12 cellular contexts compared by ENCODE assay signal in genomic region chr5:115913623-115914400, GRCh38. TPM values are rescaled to one million over a fixed set of nuclear protein-coding genes. Genes with fewer than 3 reads are reported as not detected.
DNase-seq lines count a peak whose midpoint lies in the region; ATAC-seq, FAIRE-seq and TF ChIP-seq lines count a peak whose summit lies in the region.
"Not testable (repeated sequence)": the region's sequence is repeated elsewhere in the genome, so short reads cannot be mapped to it uniquely, and the experiment has no call there.
"Had no signal": no experiment of that assay in that cellular context is flagged by ENCODE, and none has a peak within 500 bp of the region (broad histone marks: within the 10 kb centered on the region; RNA-seq: fewer than 3 reads in every experiment).

No MANE protein-coding gene starts in this region.

- WGBS in IMR-90 (ENCODE audit: extremely low coverage in 2 of 2, insufficient read length in 1 of 2), 2 experiments = no CpG with 5 or more reads among the region's 5 CpGs

- not testable (repeated sequence) for H2BK20ac ChIP-seq in IMR-90 (ENCODE audit: low read depth, low read length)

- H2AK5ac ChIP-seq in IMR-90 (ENCODE audit: low read depth, low read length) = not testable (repeated sequence)

- not testable (repeated sequence) for H3K23ac ChIP-seq in IMR-90 (ENCODE audit: low read depth, low read length)

- CTCF ChIA-PET in IMR-90 (lab: Yijun Ruan, JAX); Panc1 (lab: Charles Lee): not testable (repeated sequence)

- not testable (repeated sequence) for H3K79me1 ChIP-seq in IMR-90 (ENCODE audit: low read depth in 1 of 2, low read length in 2 of 2)

- H3K9me3 Mint-ChIP-seq in astrocyte (ENCODE audit: unreplicated experiment) = not testable (repeated sequence)

- H4K8ac ChIP-seq in IMR-90 (ENCODE audit: low read depth in 2 of 2, low read length in 2 of 2) = not testable (repeated sequence)

- H2BK120ac ChIP-seq in IMR-90 (ENCODE audit: low read depth, low read length) = not testable (repeated sequence)

- dilution Hi-C loops in IMR-90 (cut with HindIII; ENCODE audit: low sequenced_read_pairs, unreplicated experiment) = not testable (repeated sequence)

- not testable (repeated sequence) for H3K4me1 Mint-ChIP-seq in astrocyte (ENCODE audit: low read depth, unreplicated experiment)

- not testable (repeated sequence) for H2AFZ ChIP-seq in IMR-90 (replicated peaks; ENCODE audit: low read length, poor library complexity); astrocyte (ENCODE audit: low read depth, low read length)
- peak overlapping the region; percentile 13 for H2AFZ ChIP-seq in parathyroid adenoma

- not testable (repeated sequence) for H3K4me1 ChIP-seq in IMR-90 (ENCODE audit: control insufficient read depth, insufficient read depth, low read length); Panc1 (ENCODE audit: control insufficient read depth, insufficient read depth, low read length); astrocyte (ENCODE audit: insufficient read depth, low read length); parathyroid adenoma

- not testable (repeated sequence) for H3K9me3 ChIP-seq in IMR-90 (ENCODE audit: control insufficient read depth, insufficient read depth, low read length); Panc1 (ENCODE audit: control insufficient read depth, insufficient read depth, low read depth, low read length); astrocyte (ENCODE audit: insufficient read depth, low read depth, low read length); parathyroid adenoma (ENCODE audit: control insufficient read depth, low read length)

- not testable (repeated sequence) for H3K4me3 ChIP-seq in AG10803 (ENCODE audit: low read length); IMR-90 (ENCODE audit: insufficient read depth, low read depth, low read length); Panc1 (ENCODE audit: low read depth in 2 of 2, low read length in 2 of 2); astrocyte (ENCODE audit: insufficient read depth, low read depth, low read length); choroid plexus epithelial cell (ENCODE audit: low read depth, low read length); parathyroid adenoma (ENCODE audit: low read depth, low read length)

- peak overlapping the region; percentile 43 for H3K27ac Mint-ChIP-seq in astrocyte (ENCODE audit: unreplicated experiment)

- BruUV-seq in IMR-90 (replicated peaks; lab: Mats Ljungman, UMichigan) = TSS peak; percentile 70
- BruUV-seq in Panc1 (replicated peaks; lab: Mats Ljungman, UMichigan) = TSS peak; percentile 35

- not testable (repeated sequence) for H3K9me1 ChIP-seq in IMR-90 (ENCODE audit: insufficient read depth, low read length)

- H2BK15ac ChIP-seq in IMR-90 (ENCODE audit: low read depth, low read length) = not testable (repeated sequence)

- not testable (repeated sequence) for H3K4ac ChIP-seq in IMR-90 (ENCODE audit: low read depth, low read length)

- not testable (repeated sequence) for H3K14ac ChIP-seq in IMR-90 (replicated peaks; ENCODE audit: low read depth, low read length)

- H3K36me3 ChIP-seq in IMR-90 (ENCODE audit: control insufficient read depth, insufficient read depth, low read length); Panc1 (ENCODE audit: control insufficient read depth, insufficient read depth, low read length); astrocyte (ENCODE audit: insufficient read depth, low read length); parathyroid adenoma (ENCODE audit: control insufficient read depth, insufficient read depth, low read length): not testable (repeated sequence)

- POLR2A ChIA-PET in IMR-90 (lab: Charles Lee; ENCODE audit: unreplicated experiment); Panc1 (lab: Charles Lee): not testable (repeated sequence)

- not testable (repeated sequence) for TF ChIP-seq CTCF in AG10803 (conservative IDR thresholded peaks at IDR 0.05; ENCODE audit: low read length); IMR-90 (conservative IDR thresholded peaks at IDR 0.05; ENCODE audit: low read depth, low read length); Panc1 (IDR thresholded peaks at IDR 0.05); astrocyte (IDR thresholded peaks at IDR 0.05; ENCODE audit: insufficient read depth, low read depth, low read length); choroid plexus epithelial cell (conservative IDR thresholded peaks at IDR 0.05; ENCODE audit: low read depth, low read length); parathyroid adenoma (IDR thresholded peaks at IDR 0.05)

- H3K79me2 ChIP-seq in astrocyte (ENCODE audit: insufficient read depth, low read length); parathyroid adenoma: not testable (repeated sequence)

- H3K56ac ChIP-seq in IMR-90 (ENCODE audit: extremely low read depth, insufficient read depth, low read length) = not testable (repeated sequence)

- not testable (repeated sequence) for H3K18ac ChIP-seq in IMR-90 (ENCODE audit: low read depth, low read length)

- FAIRE-seq in GM12892 (lab: Jason Lieb, UNC) = peak; percentile 69
- FAIRE-seq in astrocyte (lab: Jason Lieb, UNC) = peak; percentile 94
- peak; percentile 88 for FAIRE-seq in islet of Langerhans (lab: Jason Lieb, UNC)

- H3K4me3 Mint-ChIP-seq in astrocyte (ENCODE audit: unreplicated experiment) = not testable (repeated sequence)

- DNase-seq in AG10803 (ENCODE audit: low read depth) (peak; percentile 8), choroid plexus epithelial cell (ENCODE audit: low read depth) (peak; percentile 19)
- DNase-seq in GM12892 (ENCODE audit: insufficient read length); IMR-90; Panc1 (ENCODE audit: low read depth, low spot score); astrocyte (ENCODE audit: low read depth): not testable (repeated sequence)

- not testable (repeated sequence) for H3K27me3 Mint-ChIP-seq in astrocyte (ENCODE audit: low read depth, unreplicated experiment)

- intact Hi-C loops in IMR-90 (cut with micrococcal nuclease); Panc1 (cut with micrococcal nuclease; ENCODE audit: unreplicated experiment): not testable (repeated sequence)

- not testable (repeated sequence) for H3K9ac ChIP-seq in IMR-90 (ENCODE audit: low read depth, low read length); astrocyte (ENCODE audit: low read length); parathyroid adenoma

- ATAC-seq in IMR-90 (ENCODE audit: low read depth) = peak; percentile 66
- not testable (repeated sequence) for ATAC-seq in Panc1

- H2BK5ac ChIP-seq in IMR-90 (ENCODE audit: low read depth, low read length, poor library complexity, severe bottlenecking) = not testable (repeated sequence)

- not testable (repeated sequence) for H2AK9ac ChIP-seq in IMR-90 (replicated peaks; ENCODE audit: low read depth, low read length, poor library complexity)

- H3K27me3 ChIP-seq in IMR-90 (ENCODE audit: control insufficient read depth, insufficient read depth, low read length); Panc1 (ENCODE audit: control insufficient read depth, insufficient read depth, low read length); astrocyte (ENCODE audit: insufficient read depth, low read length); parathyroid adenoma (ENCODE audit: control insufficient read depth, insufficient read depth, low read length): not testable (repeated sequence)

- not testable (repeated sequence) for H3K36me3 Mint-ChIP-seq in astrocyte (ENCODE audit: low read depth, unreplicated experiment)

- in situ Hi-C loops in IMR-90 (cut with MboI; ENCODE audit: low sequenced_read_pairs); Panc1 (cut with HindIII; ENCODE audit: low pct_unique_long_range_greater_than_20kb, low sequenced_read_pairs): not testable (repeated sequence)

- H4K91ac ChIP-seq in IMR-90 (ENCODE audit: insufficient read depth, low read depth, low read length) = not testable (repeated sequence)

- not testable (repeated sequence) for H3K4me2 ChIP-seq in IMR-90 (ENCODE audit: low read depth, low read length); astrocyte (ENCODE audit: low read length); parathyroid adenoma (ENCODE audit: low read length)

- H3K27ac ChIP-seq in IMR-90 (ENCODE audit: insufficient read depth, low read length); Panc1 (ENCODE audit: low read length); astrocyte (ENCODE audit: low read depth, low read length); parathyroid adenoma: not testable (repeated sequence)

- TF ChIP-seq POLR2A in GM12892 (IDR thresholded peaks at IDR 0.05; ENCODE audit: low read depth, low read length); IMR-90 (IDR thresholded peaks at IDR 0.05; ENCODE audit: low read depth, low read length): not testable (repeated sequence)

- not testable (repeated sequence) for TF ChIP-seq RAD21 in IMR-90 (IDR thresholded peaks at IDR 0.05; ENCODE audit: low read length)

- H4K5ac ChIP-seq in IMR-90 (ENCODE audit: low read depth, low read length) = not testable (repeated sequence)

- not testable (repeated sequence) for H4K20me1 ChIP-seq in IMR-90 (ENCODE audit: insufficient read depth, low read length); astrocyte (ENCODE audit: insufficient read depth, low read length)

TF ChIP-seq in IMR-90, 13 proteins besides CTCF, POLR2A, EP300 and RAD21:
- TF ChIP-seq CEBPB (IDR thresholded peaks at IDR 0.05; ENCODE audit: low read depth, low read length) = peak; percentile 92

RNA-seq across cellular contexts. Expression of gene LVRN, which starts 48.5 kb away (rescaled TPM):
- polyA plus RNA-seq in GM12892 (2012; ENCODE audit: missing spikeins) = 0.11 TPM
- total RNA-seq in IMR-90 (2012; rRNA removed) = under 0.01 and 0.18 TPM in 2 replicates
- polyA plus RNA-seq in IMR-90 (2012; rRNA removed) = 0.06 and 0.10 TPM in 2 replicates
- 0.01 TPM in 1 of 2 replicates, not detected in the other for polyA plus RNA-seq in IMR-90 (2012; cell fraction: cytosol; rRNA removed)
- polyA plus RNA-seq in IMR-90 (2012; cell fraction: nucleus; rRNA removed; ENCODE audit: low replicate concordance) = 0.02 and 0.76 TPM in 2 replicates
- total RNA-seq in Panc1 (2021; ENCODE audit: unreplicated experiment) = 0.08 TPM
- 0.18 TPM for polyA plus RNA-seq in Panc1 (2012; ENCODE audit: insufficient read length)
- total RNA-seq in astrocyte = 0.58 and 0.64 TPM in 2 replicates
- total RNA-seq: H4; T-helper 1 cell treated with Interleukin-12 subunit alpha and Interleukin-12 subunit beta and Interleukin-4 antibody, amounts not matched to agents 30 ng/mL and 1 ng/mL, for 36 hours had no signal
- polyA plus RNA-seq: CD14-positive monocyte; CD8-positive, alpha-beta memory T cell had no signal
